In the genomic region with DNA sequence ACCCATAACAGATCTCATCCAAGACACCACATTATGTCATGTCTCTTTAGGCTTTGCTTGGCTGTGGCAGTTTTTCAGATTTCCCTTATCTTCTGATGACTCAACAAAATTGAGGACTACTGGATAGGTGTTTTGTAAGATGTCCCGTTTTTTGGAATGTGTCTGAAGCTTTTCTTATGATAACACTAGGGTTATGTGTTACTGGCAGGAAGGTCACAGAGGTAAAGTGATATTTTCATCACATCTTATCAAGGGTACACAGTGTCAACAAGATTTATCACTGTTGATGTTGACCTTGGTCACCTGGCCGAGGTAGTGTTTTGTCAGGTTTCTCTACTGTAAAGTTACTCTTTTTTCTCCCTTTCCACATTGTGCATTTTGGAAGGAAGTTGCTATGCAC, we compare ENCODE assay signal across 24 cellular contexts. TPM values are rescaled to one million over a fixed set of nuclear protein-coding genes. Genes with fewer than 3 reads are reported as not detected.
DNase-seq lines count a peak whose midpoint lies in the region; ATAC-seq and TF ChIP-seq lines count a peak whose summit lies in the region.
"Had no signal": no experiment of that assay in that cellular context is flagged by ENCODE, and none has a peak within 500 bp of the region (broad histone marks: within the 10 kb centered on the region; RNA-seq: fewer than 3 reads in every experiment).

No MANE protein-coding gene starts in this region.

- TF ChIP-seq CTCF in IMR-90 (conservative IDR thresholded peaks at IDR 0.05; ENCODE audit: low read depth, low read length) (no peak), body of pancreas (IDR thresholded peaks at IDR 0.05) (no peak), liver (IDR thresholded peaks at IDR 0.05; ENCODE audit: low read depth, low read length, missing input control) (no peak), testis (IDR thresholded peaks at IDR 0.05) (no peak), breast epithelium (IDR thresholded peaks at IDR 0.05) (no peak), transverse colon (IDR thresholded peaks at IDR 0.05) (no peak)

- dilution Hi-C loops in IMR-90 (cut with HindIII; ENCODE audit: low sequenced_read_pairs, unreplicated experiment) = no loop called here

- H4K8ac ChIP-seq in IMR-90 (ENCODE audit: low read depth in 2 of 2, low read length in 2 of 2) = no peak overlapping the region

- TF ChIP-seq POLR2A in IMR-90 (IDR thresholded peaks at IDR 0.05; ENCODE audit: low read depth, low read length) (no peak), body of pancreas (IDR thresholded peaks at IDR 0.05) (no peak), testis (IDR thresholded peaks at IDR 0.05) (no peak), breast epithelium (IDR thresholded peaks at IDR 0.05) (no peak), transverse colon (IDR thresholded peaks at IDR 0.05) (no peak)

- H2BK5ac ChIP-seq in IMR-90 (ENCODE audit: low read depth, low read length, poor library complexity, severe bottlenecking) = no peak overlapping the region

- H2AK5ac ChIP-seq in IMR-90 (ENCODE audit: low read depth, low read length) = no peak overlapping the region

- H3K9me1 ChIP-seq in IMR-90 (ENCODE audit: insufficient read depth, low read length) = no peaks in the 10 kb centered on the region

- in situ Hi-C loops in IMR-90 (cut with MboI; ENCODE audit: low sequenced_read_pairs) = no loop called here
- in situ Hi-C loops in transverse colon (cut with MboI; ENCODE audit: low pct_ligation_motif_present in 1 of 4, low pct_unique_long_range_greater_than_20kb in 1 of 4, low sequenced_read_pairs in 3 of 4) = no loop called here

- TF ChIP-seq EP300 in transverse colon (IDR thresholded peaks at IDR 0.05; ENCODE audit: low read depth) = no peak

- no peaks in the 10 kb centered on the region for H3K36me3 ChIP-seq in IMR-90 (ENCODE audit: control insufficient read depth, insufficient read depth, low read length)
- no peaks in the 10 kb centered on the region for H3K36me3 ChIP-seq in body of pancreas (replicated peaks in 1 of 2; ENCODE audit: insufficient read depth in 1 of 2, low read depth in 2 of 2)
- no peaks in the 10 kb centered on the region for H3K36me3 ChIP-seq in liver (ENCODE audit: control insufficient read depth in 4 of 4, insufficient read depth in 3 of 4, low read depth in 1 of 4, low read length in 3 of 4)
- no peaks in the 10 kb centered on the region for H3K36me3 ChIP-seq in testis (ENCODE audit: low read depth, missing control alignments)
- no peaks in the 10 kb centered on the region for H3K36me3 ChIP-seq in breast epithelium
- no peaks in the 10 kb centered on the region for H3K36me3 ChIP-seq in transverse colon
- H3K36me3 ChIP-seq: BLaER1, HAP-1 had no signal

- no peak for DNase-seq in IMR-90
- DNase-seq in body of pancreas = no peak
- DNase-seq in testis = no peak
- DNase-seq in hepatic stellate cell (ENCODE audit: low spot score) = no peak
- DNase-seq in breast epithelium (ENCODE audit: low spot score in 2 of 2) = no peak
- DNase-seq in transverse colon = no peak
- DNase-seq: Calu3; CD4-positive, alpha-beta memory T cell; DMS53; DND-41; EL; GM23248; KG1 had no signal

- H3K9me3 ChIP-seq in IMR-90 (ENCODE audit: control insufficient read depth, insufficient read depth, low read length) (no peaks in the 10 kb centered on the region), body of pancreas (no peaks in the 10 kb centered on the region), liver (ENCODE audit: control insufficient read depth in 4 of 4, low read length in 3 of 4) (no peaks in the 10 kb centered on the region), testis (no peaks in the 10 kb centered on the region), breast epithelium (no peaks in the 10 kb centered on the region), transverse colon (no peaks in the 10 kb centered on the region)
- H3K9me3 ChIP-seq: BLaER1, HAP-1 had no signal

- no peak overlapping the region for H2AFZ ChIP-seq in IMR-90 (replicated peaks; ENCODE audit: low read length, poor library complexity)
- H2AFZ ChIP-seq: GM23248 had no signal

- no peak overlapping the region for H3K23ac ChIP-seq in IMR-90 (ENCODE audit: low read depth, low read length)

- no peaks in the 10 kb centered on the region for H4K20me1 ChIP-seq in IMR-90 (ENCODE audit: insufficient read depth, low read length)
- H4K20me1 ChIP-seq: BLaER1 had no signal

- no peak overlapping the region for H2BK20ac ChIP-seq in IMR-90 (ENCODE audit: low read depth, low read length)

- no peak overlapping the region for H3K18ac ChIP-seq in IMR-90 (ENCODE audit: low read depth, low read length)

- H2BK120ac ChIP-seq in IMR-90 (ENCODE audit: low read depth, low read length) = no peak overlapping the region

- H4K5ac ChIP-seq in IMR-90 (ENCODE audit: low read depth, low read length) = no peak overlapping the region

- POLR2A ChIA-PET in IMR-90 (lab: Charles Lee; ENCODE audit: unreplicated experiment) = no interaction called here

- TF ChIP-seq RAD21 in IMR-90 (IDR thresholded peaks at IDR 0.05; ENCODE audit: low read length) (no peak), liver (IDR thresholded peaks at IDR 0.05) (peak in 1 of 2 donors; percentile 16)

- CTCF ChIA-PET in IMR-90 (lab: Yijun Ruan, JAX) = no interaction called here

- no peak overlapping the region for H3K4me2 ChIP-seq in IMR-90 (ENCODE audit: low read depth, low read length)
- H3K4me2 ChIP-seq: BLaER1 had no signal

- H3K27me3 ChIP-seq in IMR-90 (ENCODE audit: control insufficient read depth, insufficient read depth, low read length) (no peaks in the 10 kb centered on the region), body of pancreas (no peaks in the 10 kb centered on the region), liver (ENCODE audit: control insufficient read depth in 4 of 4, insufficient read depth in 4 of 4, low read length in 3 of 4) (no peaks in the 10 kb centered on the region), testis (no peaks in the 10 kb centered on the region), breast epithelium (no peaks in the 10 kb centered on the region), transverse colon (no peaks in the 10 kb centered on the region)
- H3K27me3 ChIP-seq: BLaER1 had no signal

- H3K4ac ChIP-seq in IMR-90 (ENCODE audit: low read depth, low read length) = no peak overlapping the region

- H3K4me3 ChIP-seq in IMR-90 (ENCODE audit: insufficient read depth, low read depth, low read length) (no peak overlapping the region), body of pancreas (no peak overlapping the region), liver (ENCODE audit: low read depth in 1 of 3, low read length in 3 of 3) (no peak overlapping the region), testis (no peak overlapping the region), breast epithelium (no peak overlapping the region), transverse colon (no peak overlapping the region)
- H3K4me3 ChIP-seq: BLaER1, GM12878, GM23248, HAP-1 had no signal

- ATAC-seq in IMR-90 (ENCODE audit: low read depth) (no peak), body of pancreas (peak; percentile 33)
- ATAC-seq: GM12878 had no signal

- no peak overlapping the region for H2BK15ac ChIP-seq in IMR-90 (ENCODE audit: low read depth, low read length)

- H3K14ac ChIP-seq in IMR-90 (replicated peaks; ENCODE audit: low read depth, low read length) = no peak overlapping the region

- no peaks in the 10 kb centered on the region for H3K79me1 ChIP-seq in IMR-90 (ENCODE audit: low read depth in 1 of 2, low read length in 2 of 2)

- H4K91ac ChIP-seq in IMR-90 (ENCODE audit: insufficient read depth, low read depth, low read length) = no peak overlapping the region

- H3K4me1 ChIP-seq in IMR-90 (ENCODE audit: control insufficient read depth, insufficient read depth, low read length) = no peaks in the 10 kb centered on the region
- H3K4me1 ChIP-seq in body of pancreas = peaks cover 12% of the 10 kb centered on the region
- peaks cover 0 to 11% (median 10%) of the 10 kb centered on the region in 4 donors for H3K4me1 ChIP-seq in liver (ENCODE audit: control insufficient read depth in 4 of 4, insufficient read depth in 4 of 4, low read length in 3 of 4)
- no peaks in the 10 kb centered on the region for H3K4me1 ChIP-seq in testis
- no peaks in the 10 kb centered on the region for H3K4me1 ChIP-seq in breast epithelium
- H3K4me1 ChIP-seq in transverse colon = no peaks in the 10 kb centered on the region
- H3K4me1 ChIP-seq: BLaER1, HAP-1 had no signal

- no peak overlapping the region for H3K9ac ChIP-seq in IMR-90 (ENCODE audit: low read depth, low read length)
- H3K9ac ChIP-seq in liver (ENCODE audit: low read depth in 1 of 2, low read length in 2 of 2) = no peak overlapping the region
- H3K9ac ChIP-seq: BLaER1, GM23248 had no signal

- intact Hi-C loops in IMR-90 (cut with micrococcal nuclease) = no loop called here
- intact Hi-C loops in body of pancreas (cut with DNase I) = no loop called here
- intact Hi-C loops in testis (cut with DNase I; ENCODE audit: low total_unique reads) = no loop called here
- intact Hi-C loops in breast epithelium (cut with DNase I; ENCODE audit: low total_unique reads) = no loop called here
- intact Hi-C loops in transverse colon (cut with DNase I; ENCODE audit: low total_unique reads) = no loop called here

- H3K56ac ChIP-seq in IMR-90 (ENCODE audit: extremely low read depth, insufficient read depth, low read length) = no peak overlapping the region

- BruUV-seq in IMR-90 (replicated peaks; lab: Mats Ljungman, UMichigan) = no TSS peak

- H3K27ac ChIP-seq in IMR-90 (ENCODE audit: insufficient read depth, low read length) (no peak overlapping the region), body of pancreas (no peak overlapping the region), liver (ENCODE audit: low read depth in 1 of 2, low read length in 2 of 2) (no peak overlapping the region), testis (no peak overlapping the region), breast epithelium (no peak overlapping the region), transverse colon (no peak overlapping the region)
- H3K27ac ChIP-seq: BLaER1, GM23248 had no signal

- no peak overlapping the region for H2AK9ac ChIP-seq in IMR-90 (replicated peaks; ENCODE audit: low read depth, low read length, poor library complexity)

- no CpG with 5 or more reads among the region's 2 CpGs for WGBS in IMR-90 (ENCODE audit: extremely low coverage in 2 of 2, insufficient read length in 1 of 2), 2 experiments
- WGBS in body of pancreas, 2 donors = 7 to 13% methylated on average over 2 of the region's 2 CpGs
- 14% methylated on average over 2 of the region's 2 CpGs for WGBS in liver
- WGBS in testis, 2 donors = 47 to 55% methylated on average over 2 of the region's 2 CpGs
- 40 to 67% methylated on average over 1 to 2 of the region's 2 CpGs for WGBS in transverse colon (ENCODE audit: low coverage in 1 of 2), 2 donors

TF ChIP-seq in liver, 16 proteins besides CTCF, POLR2A, EP300 and RAD21 (continues in another document):
- no peak for TF ChIP-seq GABPA (IDR thresholded peaks at IDR 0.05 in 1 of 2, conservative IDR thresholded peaks at IDR 0.05 in 1 of 2)

RNA-seq across cellular contexts. Expression of gene UPP2, which starts 44.8 kb away (rescaled TPM):
- total RNA-seq in IMR-90 (2012; rRNA removed) (not detected in 2 replicates), body of pancreas (not detected), liver (1 to 10 TPM in 1 of 2 donors, under 1 TPM in 1; 0.51 to 1.2 TPM), testis (under 1 TPM in 1 of 2 donors, not detected in 1; 0.16 TPM), breast epithelium (under 1 TPM in 1 of 3 donors, not detected in 2; 0.16 TPM), transverse colon (not detected)
- polyA plus RNA-seq in IMR-90 (2012; rRNA removed) (not detected in 2 replicates), liver (1 to 10 TPM; 1.5 to 9.0 TPM), testis (ENCODE audit: insufficient read depth, low read depth, low replicate concordance) (not detected)
- not detected in 2 replicates for polyA plus RNA-seq in IMR-90 (2012; cell fraction: cytosol; rRNA removed)
- not detected in 2 replicates for polyA plus RNA-seq in IMR-90 (2012; cell fraction: nucleus; rRNA removed; ENCODE audit: low replicate concordance)
- total RNA-seq: A673; Calu3; CD4-positive, alpha-beta memory T cell; G401; GM12878; GM23248; H4; HT-29 had no signal
- polyA plus RNA-seq: AG04450; CD14-positive monocyte; CD4-positive, alpha-beta memory T cell; GM12878; GM23248; IgD-negative memory B cell had no signal
